2 cellular contexts compared by ENCODE assay signal in the genomic region with DNA sequence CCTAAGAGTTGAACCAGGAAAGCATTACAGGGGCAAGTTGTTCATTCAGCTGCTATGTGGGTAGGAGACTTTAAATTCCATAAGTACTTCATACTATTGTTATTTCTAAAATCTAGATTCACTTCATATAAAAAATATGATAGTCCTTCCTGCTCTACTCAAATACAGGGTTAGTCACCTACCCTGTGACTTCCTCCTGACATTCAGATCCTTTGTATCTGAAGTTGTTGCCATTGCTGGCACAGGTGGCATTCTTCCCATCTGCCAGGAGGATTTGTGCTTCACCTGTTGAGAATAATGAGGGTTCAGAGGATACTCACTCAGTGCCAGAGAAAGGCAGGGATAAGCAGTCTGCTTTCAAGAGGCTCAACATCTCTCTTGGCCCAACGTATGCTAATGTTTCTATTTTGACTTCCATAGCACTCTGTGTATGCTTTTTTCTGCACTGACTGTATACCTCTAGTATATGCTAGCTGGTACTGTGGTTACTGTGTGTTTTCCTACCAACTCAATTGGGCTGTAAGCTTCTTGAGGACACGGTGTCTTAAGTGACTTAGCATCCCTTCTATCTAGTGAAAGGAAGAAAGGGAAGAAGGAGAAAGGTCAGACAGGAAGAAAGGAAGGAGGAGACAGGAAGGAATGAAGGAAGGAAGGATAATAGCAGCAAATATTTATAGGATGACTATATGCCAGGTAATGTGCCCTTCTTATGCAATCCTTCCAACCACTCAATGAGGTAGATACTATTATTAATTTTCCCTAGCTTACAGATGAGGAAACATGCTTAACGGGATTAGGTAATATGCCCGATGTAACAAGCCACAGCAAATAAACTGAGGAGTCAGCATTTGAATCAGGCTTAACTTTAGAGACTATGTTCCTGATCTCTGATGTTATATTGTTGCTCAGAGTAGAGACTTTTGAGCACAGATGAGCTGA.
TF ChIP-seq lines count a peak whose summit lies in the region.

No MANE protein-coding gene starts in this region.

TF ChIP-seq in A549, 52 proteins besides CTCF, POLR2A, EP300 and RAD21:
- no peak for TF ChIP-seq HOXA7 (CRISPR knock-in tag; IDR thresholded peaks at IDR 0.05)
- TF ChIP-seq, protein P1, sequence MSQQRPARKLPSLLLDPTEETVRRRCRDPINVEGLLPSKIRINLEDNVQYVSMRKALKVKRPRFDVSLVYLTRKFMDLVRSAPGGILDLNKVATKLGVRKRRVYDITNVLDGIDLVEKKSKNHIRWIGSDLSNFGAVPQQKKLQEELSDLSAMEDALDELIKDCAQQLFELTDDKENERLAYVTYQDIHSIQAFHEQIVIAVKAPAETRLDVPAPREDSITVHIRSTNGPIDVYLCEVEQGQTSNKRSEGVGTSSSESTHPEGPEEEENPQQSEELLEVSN (IDR thresholded peaks at IDR 0.05; ENCODE audit: borderline replicate concordance, low read depth) = no peak
- no peak for TF ChIP-seq NFE2L2 (conservative IDR thresholded peaks at IDR 0.05; ENCODE audit: low read length)
- TF ChIP-seq MAFK (IDR thresholded peaks at IDR 0.05; ENCODE audit: partially characterized antibody) = peak; percentile 60

TF ChIP-seq in H1, 55 proteins besides CTCF, POLR2A, EP300 and RAD21:
- no peak for TF ChIP-seq HDAC2 (IDR thresholded peaks at IDR 0.05; ENCODE audit: borderline replicate concordance in 1 of 2, low read depth in 2 of 2, low read length in 2 of 2)
- no peak for TF ChIP-seq TCF12 (IDR thresholded peaks at IDR 0.05; ENCODE audit: low read depth, low read length)
- no peak for TF ChIP-seq KDM1A (IDR thresholded peaks at IDR 0.05; ENCODE audit: borderline replicate concordance, low read length)
- no peak for TF ChIP-seq SUZ12 (IDR thresholded peaks at IDR 0.05; ENCODE audit: low read length)
- no peak for TF ChIP-seq YY1 (IDR thresholded peaks at IDR 0.05; ENCODE audit: low read depth, low read length)
- TF ChIP-seq CTBP2 (IDR thresholded peaks at IDR 0.05; ENCODE audit: borderline replicate concordance, insufficient read depth, insufficient read length, low read length) = no peak
